In genomic region chr11:68905421-68906360, GRCh38 we compare ENCODE assay signal across 2 cellular contexts.
TF ChIP-seq lines count a peak whose summit lies in the region.

No MANE protein-coding gene starts in this region.

TF ChIP-seq in IMR-90, 13 proteins besides CTCF, POLR2A, EP300 and RAD21:
- TF ChIP-seq MXI1 (IDR thresholded peaks at IDR 0.05; ENCODE audit: borderline replicate concordance, low read depth, low read length) = no peak
- no peak for TF ChIP-seq BHLHE40 (IDR thresholded peaks at IDR 0.05; ENCODE audit: low read depth, low read length)
- TF ChIP-seq RCOR1 (IDR thresholded peaks at IDR 0.05; ENCODE audit: insufficient replicate concordance, low read length) = no peak

TF ChIP-seq in K562, 482 proteins besides CTCF, POLR2A, EP300 and RAD21:
- TF ChIP-seq NR0B1 (IDR thresholded peaks at IDR 0.05; ENCODE audit: partially characterized antibody) = no peak
- TF ChIP-seq ZNF134 (CRISPR knock-in tag; conservative IDR thresholded peaks at IDR 0.05) = peak; percentile 70; the same call in 1 of the 2 replicates
- no peak for TF ChIP-seq TSHZ1 (CRISPR knock-in tag; IDR thresholded peaks at IDR 0.05)
- TF ChIP-seq ZBED1 (IDR thresholded peaks at IDR 0.05) = no peak
- no peak for TF ChIP-seq SMAD1 (IDR thresholded peaks at IDR 0.05; ENCODE audit: low read depth, low read length, partially characterized antibody)
TF ChIP-seq in K562: peak in this region for 1.
